1 cellular context compared by ENCODE assay signal in the genomic region with DNA sequence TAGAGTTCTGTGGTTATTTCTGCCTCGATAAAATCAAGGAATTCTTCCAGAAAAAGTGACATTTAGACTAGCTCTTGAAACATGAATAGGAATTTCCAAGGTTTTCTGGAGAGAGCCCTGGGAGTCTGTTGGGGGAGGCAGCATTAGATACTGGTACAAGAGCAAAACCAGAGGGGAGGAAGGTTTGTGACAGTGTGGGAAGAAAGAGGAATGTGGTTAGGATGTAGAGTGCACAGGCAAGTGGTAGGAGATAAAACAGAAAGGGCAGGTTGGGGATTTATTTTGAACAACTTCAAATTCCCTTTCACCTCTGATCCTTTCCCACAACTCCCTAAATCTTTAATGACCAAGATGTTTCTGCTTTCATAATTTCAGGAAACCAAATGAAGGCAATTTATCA.
TF ChIP-seq lines count a peak whose summit lies in the region.

No MANE protein-coding gene starts in this region.

TF ChIP-seq in IMR-90, 13 proteins besides CTCF, POLR2A, EP300 and RAD21:
- TF ChIP-seq, protein P1, sequence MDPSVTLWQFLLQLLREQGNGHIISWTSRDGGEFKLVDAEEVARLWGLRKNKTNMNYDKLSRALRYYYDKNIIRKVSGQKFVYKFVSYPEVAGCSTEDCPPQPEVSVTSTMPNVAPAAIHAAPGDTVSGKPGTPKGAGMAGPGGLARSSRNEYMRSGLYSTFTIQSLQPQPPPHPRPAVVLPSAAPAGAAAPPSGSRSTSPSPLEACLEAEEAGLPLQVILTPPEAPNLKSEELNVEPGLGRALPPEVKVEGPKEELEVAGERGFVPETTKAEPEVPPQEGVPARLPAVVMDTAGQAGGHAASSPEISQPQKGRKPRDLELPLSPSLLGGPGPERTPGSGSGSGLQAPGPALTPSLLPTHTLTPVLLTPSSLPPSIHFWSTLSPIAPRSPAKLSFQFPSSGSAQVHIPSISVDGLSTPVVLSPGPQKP (IDR thresholded peaks at IDR 0.05; ENCODE audit: borderline replicate concordance, low read depth, low read length) = no peak
- TF ChIP-seq CHD1 (IDR thresholded peaks at IDR 0.05; ENCODE audit: low read depth, low read length) (no peak), MAFK (IDR thresholded peaks at IDR 0.05; ENCODE audit: low read depth, low read length) (no peak), FOS (IDR thresholded peaks at IDR 0.05; ENCODE audit: low read depth, low read length) (no peak), NFE2L2 (IDR thresholded peaks at IDR 0.05; ENCODE audit: low read depth, low read length) (no peak), MAZ (IDR thresholded peaks at IDR 0.05; ENCODE audit: borderline replicate concordance, low read depth, low read length) (no peak), CEBPB (IDR thresholded peaks at IDR 0.05; ENCODE audit: low read depth, low read length) (no peak), USF2 (IDR thresholded peaks at IDR 0.05; ENCODE audit: low read depth, low read length) (no peak), MXI1 (IDR thresholded peaks at IDR 0.05; ENCODE audit: borderline replicate concordance, low read depth, low read length) (no peak)
